Comparison of ENCODE assay signal across 1 cellular context in the genomic region with DNA sequence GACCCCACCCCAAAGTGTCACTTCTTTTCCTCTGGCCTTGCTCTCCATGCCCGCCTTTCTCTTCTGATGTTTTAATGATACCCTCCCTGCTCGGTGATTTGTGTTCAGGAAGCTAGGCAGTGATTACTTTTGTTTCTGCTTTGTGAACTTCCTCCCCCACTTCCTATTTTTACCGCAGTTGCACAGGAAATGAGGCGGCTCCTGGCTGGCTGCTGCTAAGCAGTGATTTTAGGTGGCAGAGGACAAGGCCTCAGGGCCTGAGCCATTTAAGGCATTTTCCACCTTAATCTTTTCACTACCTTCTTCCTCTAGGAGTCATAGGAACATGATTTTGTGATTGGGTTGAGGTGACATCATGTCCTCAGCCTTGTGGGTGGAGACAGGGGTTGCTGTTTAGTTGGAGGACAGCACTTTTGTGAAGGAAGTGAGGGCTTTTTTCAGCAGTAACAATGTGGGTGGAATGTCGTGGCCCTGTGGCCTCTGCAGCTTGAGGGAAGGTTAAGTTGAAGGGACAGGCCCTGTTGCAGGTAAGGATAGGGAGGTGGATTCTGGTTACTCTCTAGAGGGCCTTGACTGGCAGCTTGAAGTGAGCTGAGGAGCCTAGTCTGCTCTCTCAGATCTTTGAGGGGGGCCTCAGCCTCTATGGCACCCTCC.
TF ChIP-seq lines count a peak whose summit lies in the region.

No MANE protein-coding gene starts in this region.

TF ChIP-seq in liver, 16 proteins besides CTCF, POLR2A, EP300 and RAD21 (continued from another document):
- TF ChIP-seq EGR1 (IDR thresholded peaks at IDR 0.05; ENCODE audit: low read depth in 2 of 2) (peak; percentile 53 to 55), NR2F2 (IDR thresholded peaks at IDR 0.05) (peak; percentile 91), SP1 (IDR thresholded peaks at IDR 0.05) (peak; percentile 68), JUND (IDR thresholded peaks at IDR 0.05) (peak in 1 of 2 donors; percentile 24), HNF4G (IDR thresholded peaks at IDR 0.05) (no peak), YY1 (IDR thresholded peaks at IDR 0.05) (peak; percentile 35), RXRA (IDR thresholded peaks at IDR 0.05) (peak in 1 of 2 donors; percentile 29), TAF1 (conservative IDR thresholded peaks at IDR 0.05) (no peak), FOXA2 (IDR thresholded peaks at IDR 0.05) (no peak), GABPA (IDR thresholded peaks at IDR 0.05 in 1 of 2, conservative IDR thresholded peaks at IDR 0.05 in 1 of 2) (peak; percentile 43 to 51), FOXA1 (IDR thresholded peaks at IDR 0.05) (no peak)
- TF ChIP-seq, protein P1, sequence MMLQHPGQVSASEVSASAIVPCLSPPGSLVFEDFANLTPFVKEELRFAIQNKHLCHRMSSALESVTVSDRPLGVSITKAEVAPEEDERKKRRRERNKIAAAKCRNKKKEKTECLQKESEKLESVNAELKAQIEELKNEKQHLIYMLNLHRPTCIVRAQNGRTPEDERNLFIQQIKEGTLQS (IDR thresholded peaks at IDR 0.05) = no peak
- TF ChIP-seq, protein P2, sequence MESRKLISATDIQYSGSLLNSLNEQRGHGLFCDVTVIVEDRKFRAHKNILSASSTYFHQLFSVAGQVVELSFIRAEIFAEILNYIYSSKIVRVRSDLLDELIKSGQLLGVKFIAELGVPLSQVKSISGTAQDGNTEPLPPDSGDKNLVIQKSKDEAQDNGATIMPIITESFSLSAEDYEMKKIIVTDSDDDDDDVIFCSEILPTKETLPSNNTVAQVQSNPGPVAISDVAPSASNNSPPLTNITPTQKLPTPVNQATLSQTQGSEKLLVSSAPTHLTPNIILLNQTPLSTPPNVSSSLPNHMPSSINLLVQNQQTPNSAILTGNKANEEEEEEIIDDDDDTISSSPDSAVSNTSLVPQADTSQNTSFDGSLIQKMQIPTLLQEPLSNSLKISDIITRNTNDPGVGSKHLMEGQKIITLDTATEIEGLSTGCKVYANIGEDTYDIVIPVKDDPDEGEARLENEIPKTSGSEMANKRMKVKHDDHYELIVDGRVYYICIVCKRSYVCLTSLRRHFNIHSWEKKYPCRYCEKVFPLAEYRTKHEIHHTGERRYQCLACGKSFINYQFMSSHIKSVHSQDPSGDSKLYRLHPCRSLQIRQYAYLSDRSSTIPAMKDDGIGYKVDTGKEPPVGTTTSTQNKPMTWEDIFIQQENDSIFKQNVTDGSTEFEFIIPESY (IDR thresholded peaks at IDR 0.05) = no peak
- TF ChIP-seq, protein P3, sequence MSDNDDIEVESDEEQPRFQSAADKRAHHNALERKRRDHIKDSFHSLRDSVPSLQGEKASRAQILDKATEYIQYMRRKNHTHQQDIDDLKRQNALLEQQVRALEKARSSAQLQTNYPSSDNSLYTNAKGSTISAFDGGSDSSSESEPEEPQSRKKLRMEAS (IDR thresholded peaks at IDR 0.05) = peak; percentile 87
